Comparison of ENCODE assay signal across 17 cellular contexts in the genomic region with DNA sequence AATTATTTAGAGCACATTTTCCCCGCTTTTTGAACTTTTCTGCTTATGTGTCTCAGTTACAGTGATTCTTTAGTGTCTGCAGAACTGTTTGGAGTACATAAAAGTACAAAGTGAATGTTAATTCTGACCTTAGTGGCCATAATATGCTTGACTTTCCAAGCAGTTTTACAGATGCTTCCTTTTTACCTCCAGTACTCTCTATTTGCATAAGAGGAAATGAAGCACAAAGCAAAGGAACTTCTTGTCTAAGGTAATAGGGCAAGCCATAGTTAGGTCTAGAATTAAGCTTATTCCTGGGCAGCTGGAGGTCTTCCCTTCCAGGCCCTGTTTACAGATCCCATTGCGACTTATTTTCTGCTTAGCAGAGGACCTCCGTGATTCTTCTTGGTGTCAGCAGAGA. TPM values are rescaled to one million over a fixed set of nuclear protein-coding genes. Genes with fewer than 3 reads are reported as not detected.
DNase-seq lines count a peak whose midpoint lies in the region; ATAC-seq and TF ChIP-seq lines count a peak whose summit lies in the region.
"Had no signal": no experiment of that assay in that cellular context is flagged by ENCODE, and none has a peak within 500 bp of the region (broad histone marks: within the 10 kb centered on the region; RNA-seq: fewer than 3 reads in every experiment).

No MANE protein-coding gene starts in this region.

- no peak overlapping the region for H2AFZ ChIP-seq in Loucy (ENCODE audit: low read length)

- DNase-seq in natural killer cell treated with Interleukin-12 subunit alpha and Interleukin-12 subunit beta and Interleukin-15 and Interleukin-18, amount 100 ng/mL, for 72 hours (ENCODE audit: low spot score): no peak
- DNase-seq in natural killer cell: no peak
- DNase-seq in central memory CD8-positive, alpha-beta T cell (ENCODE audit: low spot score in 2 of 2): no peak
- no peak for DNase-seq in stimulated activated CD4-positive, alpha-beta T cell treated with anti-CD3 and anti-CD28 coated beads, Interleukin-4, amount 100 ng/mL, for 4 hours
- no peak for DNase-seq in COLO829 (ENCODE audit: low spot score)
- DNase-seq: activated effector memory CD4-positive, alpha-beta T cell treated with anti-CD3 and anti-CD28 coated beads, Interleukin-2, amount 50 U/mL, for 16 hours; foreskin keratinocyte; GOT3; NCI-H1436 treated with DMSO at 0.1 percent for 48 hours; NCI-H774; nucleus accumbens had no signal

- TF ChIP-seq CTCF in natural killer cell (IDR thresholded peaks at IDR 0.05) (no peak), Loucy (conservative IDR thresholded peaks at IDR 0.05; ENCODE audit: low read length) (no peak)

- H3K4me1 Mint-ChIP-seq in natural killer cell treated with Interleukin-12 subunit alpha and Interleukin-12 subunit beta and Interleukin-15 and Interleukin-18, amount 100 ng/mL, for 72 hours (ENCODE audit: low read depth in 2 of 2): peaks cover 68 to 77% of the 10 kb centered on the region in 2 donors
- H3K4me1 Mint-ChIP-seq in natural killer cell: peaks cover 76 to 80% of the 10 kb centered on the region in 2 donors
- peaks cover 77% of the 10 kb centered on the region for H3K4me1 Mint-ChIP-seq in central memory CD8-positive, alpha-beta T cell

- intact Hi-C loops in natural killer cell (cut with micrococcal nuclease): loop anchor here (5.0 kb wide), 1 partner anchor 527 kb away; the partner anchor contains the start of gene PLA2G6

- no peaks in the 10 kb centered on the region for H3K9me3 Mint-ChIP-seq in natural killer cell treated with Interleukin-12 subunit alpha and Interleukin-12 subunit beta and Interleukin-15 and Interleukin-18, amount 100 ng/mL, for 72 hours
- no peaks in the 10 kb centered on the region for H3K9me3 Mint-ChIP-seq in natural killer cell
- H3K9me3 Mint-ChIP-seq in central memory CD8-positive, alpha-beta T cell: no peaks in the 10 kb centered on the region
- H3K9me3 Mint-ChIP-seq: mesothelial cell of epicardium had no signal

- H3K27me3 Mint-ChIP-seq in natural killer cell treated with Interleukin-12 subunit alpha and Interleukin-12 subunit beta and Interleukin-15 and Interleukin-18, amount 100 ng/mL, for 72 hours: no peaks in the 10 kb centered on the region
- H3K27me3 Mint-ChIP-seq in natural killer cell (ENCODE audit: low read depth in 2 of 2): no peaks in the 10 kb centered on the region
- no peaks in the 10 kb centered on the region for H3K27me3 Mint-ChIP-seq in central memory CD8-positive, alpha-beta T cell

- H3F3A ChIP-seq in Loucy (ENCODE audit: low read depth): no peaks in the 10 kb centered on the region

- peak overlapping the region; percentile 24 for H3K9ac ChIP-seq in Loucy (ENCODE audit: low read depth, low read length, poor library complexity, severe bottlenecking)

- H3K27me3 ChIP-seq in Loucy (ENCODE audit: insufficient read depth, low read length, poor library complexity, severe bottlenecking): no peaks in the 10 kb centered on the region
- H3K27me3 ChIP-seq: foreskin keratinocyte, right atrium auricular region had no signal

- H3K9me3 ChIP-seq in Loucy (ENCODE audit: insufficient read depth, low read depth, low read length): no peaks in the 10 kb centered on the region
- H3K9me3 ChIP-seq: right atrium auricular region had no signal

- peak overlapping the region; percentile 96 for H3K4me2 ChIP-seq in Loucy (ENCODE audit: low read depth, low read length, poor library complexity, severe bottlenecking)

- H3K79me2 ChIP-seq in Loucy (ENCODE audit: insufficient read depth, low read length): peaks cover 84% of the 10 kb centered on the region

- no peak for ATAC-seq in natural killer cell treated with Interleukin-12 subunit alpha and Interleukin-12 subunit beta and Interleukin-15 and Interleukin-18, amount 100 ng/mL, for 72 hours
- ATAC-seq in natural killer cell (no peak), HG03469 (IDR thresholded peaks at IDR 0.05; ENCODE audit: unreplicated experiment) (no peak), HG03095 (IDR thresholded peaks at IDR 0.05; ENCODE audit: unreplicated experiment) (no peak)
- ATAC-seq in central memory CD8-positive, alpha-beta T cell (replicated peaks; ENCODE audit: extremely low read depth, poor library complexity, severe bottlenecking): no peak
- ATAC-seq: foreskin keratinocyte had no signal

- peak overlapping the region in 1 of 2 donors; percentile 96 for H3K27ac Mint-ChIP-seq in natural killer cell treated with Interleukin-12 subunit alpha and Interleukin-12 subunit beta and Interleukin-15 and Interleukin-18, amount 100 ng/mL, for 72 hours
- H3K27ac Mint-ChIP-seq in natural killer cell: no peak overlapping the region
- no peak overlapping the region for H3K27ac Mint-ChIP-seq in central memory CD8-positive, alpha-beta T cell (ENCODE audit: low read depth)
- H3K27ac Mint-ChIP-seq: mesothelial cell of epicardium had no signal

- H3K36me3 ChIP-seq in Loucy (ENCODE audit: insufficient read depth, low read length): peaks cover 4% of the 10 kb centered on the region; the same call in 1 of the 2 replicates

- H3K9me2 ChIP-seq in Loucy (replicated peaks; ENCODE audit: low read depth, low read length): no peaks in the 10 kb centered on the region

- H3K4me3 Mint-ChIP-seq in natural killer cell treated with Interleukin-12 subunit alpha and Interleukin-12 subunit beta and Interleukin-15 and Interleukin-18, amount 100 ng/mL, for 72 hours: peak overlapping the region; percentile 69
- H3K4me3 Mint-ChIP-seq in natural killer cell: no peak overlapping the region
- peak overlapping the region; percentile 1 for H3K4me3 Mint-ChIP-seq in central memory CD8-positive, alpha-beta T cell
- H3K4me3 Mint-ChIP-seq: mesothelial cell of epicardium had no signal

- H3K4me1 ChIP-seq in Loucy (ENCODE audit: insufficient read depth, low read length, poor library complexity, severe bottlenecking): peaks cover 70% of the 10 kb centered on the region

- H4K20me1 ChIP-seq in Loucy (ENCODE audit: insufficient read depth, low read length, poor library complexity, severe bottlenecking): peaks cover 74% of the 10 kb centered on the region

- H3K4me3 ChIP-seq in Loucy (ENCODE audit: low read length, poor library complexity, severe bottlenecking): peak overlapping the region; percentile 89
- H3K4me3 ChIP-seq: coronary artery, right atrium auricular region had no signal

- peaks cover 13% of the 10 kb centered on the region for H3K36me3 Mint-ChIP-seq in natural killer cell treated with Interleukin-12 subunit alpha and Interleukin-12 subunit beta and Interleukin-15 and Interleukin-18, amount 100 ng/mL, for 72 hours
- no peaks in the 10 kb centered on the region for H3K36me3 Mint-ChIP-seq in natural killer cell
- peaks cover 21% of the 10 kb centered on the region for H3K36me3 Mint-ChIP-seq in central memory CD8-positive, alpha-beta T cell (ENCODE audit: insufficient read depth)

RNA-seq across cellular contexts. Expression of gene GTPBP1, which starts 3.6 kb away (rescaled TPM):
- 100 to 1,000 TPM; 135 to 192 TPM for total RNA-seq in natural killer cell treated with Interleukin-12 subunit alpha and Interleukin-12 subunit beta and Interleukin-15 and Interleukin-18, amount 100 ng/mL, for 72 hours
- 100 to 1,000 TPM; 236 to 259 (median 249) TPM for total RNA-seq in natural killer cell

RNA-seq across cellular contexts. Expression of gene JOSD1, which starts 8.6 kb away (rescaled TPM):
- 10 to 100 TPM; 53.6 to 62.3 TPM for total RNA-seq in natural killer cell treated with Interleukin-12 subunit alpha and Interleukin-12 subunit beta and Interleukin-15 and Interleukin-18, amount 100 ng/mL, for 72 hours
- total RNA-seq in natural killer cell: 100 to 1,000 TPM; 123 to 165 (median 128) TPM

RNA-seq across cellular contexts. Expression of gene TOMM22, which starts 27.5 kb away (rescaled TPM):
- total RNA-seq in natural killer cell treated with Interleukin-12 subunit alpha and Interleukin-12 subunit beta and Interleukin-15 and Interleukin-18, amount 100 ng/mL, for 72 hours: 100 to 1,000 TPM; 109 to 153 TPM
- total RNA-seq in natural killer cell: 10 to 100 TPM; 45.9 to 50.6 (median 47.5) TPM

RNA-seq across cellular contexts. Expression of gene SUN2, which starts 46.5 kb away (rescaled TPM):
- total RNA-seq in natural killer cell treated with Interleukin-12 subunit alpha and Interleukin-12 subunit beta and Interleukin-15 and Interleukin-18, amount 100 ng/mL, for 72 hours: 100 to 1,000 TPM; 203 to 215 TPM
- total RNA-seq in natural killer cell: 1,000 to 10,000 TPM in 1 of 3 donors, 100 to 1,000 TPM in 2; 882 to 1,056 (median 886) TPM

RNA-seq across cellular contexts. Expression of gene CBY1, which starts 52.9 kb away (rescaled TPM):
- 10 to 100 TPM in 1 of 2 donors, 1 to 10 TPM in 1; 8.7 to 12.4 TPM for total RNA-seq in natural killer cell treated with Interleukin-12 subunit alpha and Interleukin-12 subunit beta and Interleukin-15 and Interleukin-18, amount 100 ng/mL, for 72 hours
- 10 to 100 TPM in 2 of 3 donors, 1 to 10 TPM in 1; 8.2 to 10.9 (median 10.8) TPM for total RNA-seq in natural killer cell
